Comparison of ENCODE assay signal across 1 cellular context in genomic region chr14:32110200-32110896, GRCh38.
TF ChIP-seq lines count a peak whose summit lies in the region.

No MANE protein-coding gene starts in this region.

TF ChIP-seq in SK-N-SH, 30 proteins besides CTCF, POLR2A, EP300 and RAD21:
- TF ChIP-seq, protein P1, sequence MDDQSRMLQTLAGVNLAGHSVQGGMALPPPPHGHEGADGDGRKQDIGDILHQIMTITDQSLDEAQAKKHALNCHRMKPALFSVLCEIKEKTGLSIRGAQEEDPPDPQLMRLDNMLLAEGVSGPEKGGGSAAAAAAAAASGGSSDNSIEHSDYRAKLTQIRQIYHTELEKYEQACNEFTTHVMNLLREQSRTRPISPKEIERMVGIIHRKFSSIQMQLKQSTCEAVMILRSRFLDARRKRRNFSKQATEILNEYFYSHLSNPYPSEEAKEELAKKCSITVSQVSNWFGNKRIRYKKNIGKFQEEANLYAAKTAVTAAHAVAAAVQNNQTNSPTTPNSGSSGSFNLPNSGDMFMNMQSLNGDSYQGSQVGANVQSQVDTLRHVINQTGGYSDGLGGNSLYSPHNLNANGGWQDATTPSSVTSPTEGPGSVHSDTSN (IDR thresholded peaks at IDR 0.05) = no peak
- no peak for TF ChIP-seq USF1 (IDR thresholded peaks at IDR 0.05; ENCODE audit: borderline replicate concordance, low read depth)
- no peak for TF ChIP-seq SMC3 (IDR thresholded peaks at IDR 0.05; ENCODE audit: low read depth, low read length)
- no peak for TF ChIP-seq SIN3A (IDR thresholded peaks at IDR 0.05; ENCODE audit: borderline replicate concordance, low read depth, low read length)
